18 cellular contexts compared by ENCODE assay signal in the genomic region with DNA sequence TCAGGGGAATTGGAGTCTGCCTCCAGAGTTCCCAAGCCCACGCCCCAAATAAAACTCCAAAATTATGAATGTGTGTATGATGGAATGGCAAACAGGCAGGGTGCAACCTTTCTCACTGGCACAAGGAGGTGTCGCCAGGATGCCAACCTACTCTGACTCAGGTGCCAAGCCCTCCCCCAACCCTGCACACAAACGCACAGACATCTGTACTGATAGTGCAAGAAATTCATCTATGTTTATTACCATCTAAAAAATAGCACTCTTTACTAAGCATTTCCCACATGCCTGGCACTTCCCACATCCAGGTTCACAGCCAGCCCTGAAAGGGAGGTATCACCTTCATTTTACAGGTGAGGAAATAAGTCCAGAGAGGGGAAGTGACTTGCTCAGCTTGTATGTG. TPM values are rescaled to one million over a fixed set of nuclear protein-coding genes. Genes with fewer than 3 reads are reported as not detected.
DNase-seq lines count a peak whose midpoint lies in the region; ATAC-seq and TF ChIP-seq lines count a peak whose summit lies in the region.
"Had no signal": no experiment of that assay in that cellular context is flagged by ENCODE, and none has a peak within 500 bp of the region (broad histone marks: within the 10 kb centered on the region; RNA-seq: fewer than 3 reads in every experiment).

No MANE protein-coding gene starts in this region.

- H3K27ac ChIP-seq in A673 (ENCODE audit: low read depth, low read length, poor library complexity, severe bottlenecking) (peak overlapping the region; percentile 68), iPS-18a (ENCODE audit: low read length) (no peak overlapping the region), osteoblast (ENCODE audit: low read depth, low read length) (no peak overlapping the region)
- H3K27ac ChIP-seq: A549 had no signal

- TF ChIP-seq CTCF in A673 (conservative IDR thresholded peaks at IDR 0.05; ENCODE audit: low read depth, low read length) (no peak), osteoblast (IDR thresholded peaks at IDR 0.05; ENCODE audit: extremely low read depth, low read depth, low read length) (no peak)

- CTCF ChIA-PET in A673 (lab: Charles Lee) = no interaction called here

- H3K4me1 ChIP-seq in A673 (ENCODE audit: insufficient read depth, low read length, poor library complexity, severe bottlenecking) (peaks cover 25% of the 10 kb centered on the region), NT2/D1 (ENCODE audit: insufficient read depth, insufficient read length) (peaks cover 16% of the 10 kb centered on the region), iPS-18a (ENCODE audit: control insufficient read depth, low read depth, low read length) (peaks cover 19% of the 10 kb centered on the region), osteoblast (ENCODE audit: insufficient read depth, low read length) (no peaks in the 10 kb centered on the region)
- H3K4me1 ChIP-seq: A549, HAP-1 had no signal

- POLR2A ChIA-PET in A673 (lab: Charles Lee; ENCODE audit: low non-redundant PET) = no interaction called here

- peak overlapping the region; percentile 82 for H3K4me3 ChIP-seq in A673 (ENCODE audit: low read depth, low read length, poor library complexity, severe bottlenecking)
- H3K4me3 ChIP-seq in NT2/D1 (ENCODE audit: insufficient read length, low read depth) = peak overlapping the region; percentile 69
- H3K4me3 ChIP-seq in iPS-18a (ENCODE audit: low read length) = peak overlapping the region; percentile 68
- H3K4me3 ChIP-seq in osteoblast (ENCODE audit: insufficient read depth, low read length) = no peak overlapping the region
- H3K4me3 ChIP-seq: A549, HAP-1 had no signal

- H3K27me3 ChIP-seq in A673 (replicated peaks; ENCODE audit: insufficient read depth, low read depth, low read length, poor library complexity) (no peaks in the 10 kb centered on the region), NT2/D1 (ENCODE audit: insufficient read depth, insufficient read length) (no peaks in the 10 kb centered on the region), iPS-18a (ENCODE audit: control insufficient read depth, insufficient read depth, low read length) (no peaks in the 10 kb centered on the region), osteoblast (ENCODE audit: insufficient read depth, low read length) (peaks cover 37% of the 10 kb centered on the region)

- peaks cover 41% of the 10 kb centered on the region for H3K36me3 ChIP-seq in A673 (ENCODE audit: insufficient read depth, low read length, poor library complexity, severe bottlenecking)
- peaks cover under 1% of the 10 kb centered on the region for H3K36me3 ChIP-seq in NT2/D1 (ENCODE audit: insufficient read depth, insufficient read length, low read length)
- peaks cover 29% of the 10 kb centered on the region for H3K36me3 ChIP-seq in iPS-18a (ENCODE audit: control insufficient read depth, low read depth, low read length)
- H3K36me3 ChIP-seq in osteoblast (ENCODE audit: insufficient read depth, low read length) = no peaks in the 10 kb centered on the region
- H3K36me3 ChIP-seq: HAP-1 had no signal

- H3K9me3 ChIP-seq in A673 (ENCODE audit: low read depth, low read length, poor library complexity, severe bottlenecking) = no peaks in the 10 kb centered on the region
- no peaks in the 10 kb centered on the region for H3K9me3 ChIP-seq in NT2/D1 (ENCODE audit: insufficient read depth, low read length)
- H3K9me3 ChIP-seq in iPS-18a (ENCODE audit: control insufficient read depth, low read depth, low read length) = no peaks in the 10 kb centered on the region
- H3K9me3 ChIP-seq in osteoblast (ENCODE audit: low read depth, low read length) = no peaks in the 10 kb centered on the region
- H3K9me3 ChIP-seq: A549, HAP-1 had no signal

- BruUV-seq in A673 (replicated peaks; lab: Mats Ljungman, UMichigan) = TSS peak; percentile 40

- DNase-seq in A673 (ENCODE audit: low spot score) = no peak
- no peak for DNase-seq in NT2/D1 (ENCODE audit: low read depth, low spot score)
- peak; percentile 50 for DNase-seq in osteoblast (ENCODE audit: insufficient read length, low spot score, missing footprints)
- no peak for DNase-seq in stimulated activated naive CD8-positive, alpha-beta T cell treated with anti-CD3 and anti-CD28 coated beads, Interleukin-15, Interleukin-2, amounts not matched to agents 100 U/mL and 50 U/mL, for 24 hours
- DNase-seq in NCI-H187 treated with DMSO at 0.1 percent for 48 hours (lab: John Stamatoyannopoulos, UW) = no peak
- DNase-seq: C1 segment of cervical spinal cord, DND-41, NCI-H1105 treated with DMSO at 0.1 percent for 48 hours, NCI-H187, NCI-H446, RPMI8226, SIG-M5 had no signal

- no peak overlapping the region for H2AFZ ChIP-seq in osteoblast (ENCODE audit: low read length)

- H4K20me1 ChIP-seq in osteoblast (ENCODE audit: insufficient read depth, low read length) = no peaks in the 10 kb centered on the region

- no peaks in the 10 kb centered on the region for H3K79me2 ChIP-seq in osteoblast (ENCODE audit: insufficient read depth, low read length)

- peak overlapping the region; percentile 89 for H3K9ac ChIP-seq in NT2/D1 (ENCODE audit: insufficient read length, low read depth)
- H3K9ac ChIP-seq in iPS-18a (ENCODE audit: low read length) = peak overlapping the region; percentile 65

- H3K4me2 ChIP-seq in osteoblast (ENCODE audit: insufficient read depth, low read length) = no peak overlapping the region
- H3K4me2 ChIP-seq: A549 had no signal

- no peak for ATAC-seq in stimulated activated naive CD8-positive, alpha-beta T cell treated with anti-CD3 and anti-CD28 coated beads, Interleukin-15, Interleukin-2, amounts not matched to agents 100 U/mL and 50 U/mL, for 24 hours
- ATAC-seq in GM19455 (IDR thresholded peaks at IDR 0.05; ENCODE audit: unreplicated experiment) = no peak

- intact Hi-C loops in A673 (cut with micrococcal nuclease; ENCODE audit: unreplicated experiment) = no loop called here

RNA-seq across cellular contexts. Expression of gene PLA2G3, which starts 1.2 kb away (rescaled TPM):
- total RNA-seq in A673 (2021) (20.4 and 21.5 TPM in 2 replicates), osteoblast (0.29 and 0.36 TPM in 2 replicates)
- total RNA-seq: HT-29, LHCN-M2 had no signal

RNA-seq across cellular contexts. Expression of gene INPP5J, which starts 16.3 kb away (rescaled TPM):
- total RNA-seq in A673 (2021) = 4.6 and 4.8 TPM in 2 replicates
- under 0.01 and 0.36 TPM in 2 replicates for total RNA-seq in osteoblast

RNA-seq across cellular contexts. Expression of gene RNF185, which starts 20.9 kb away (rescaled TPM):
- total RNA-seq in A673 (2021) (28.2 and 31.8 TPM in 2 replicates), osteoblast (48.0 and 51.8 TPM in 2 replicates)

RNA-seq across cellular contexts. Expression of gene SELENOM, which starts 31.7 kb away (rescaled TPM):
- total RNA-seq in A673 (2021) (3.2 and 5.0 TPM in 2 replicates), osteoblast (140 and 157 TPM in 2 replicates)

RNA-seq across cellular contexts. Expression of gene SMTN, which starts 57.9 kb away (rescaled TPM):
- 40.0 and 43.7 TPM in 2 replicates for total RNA-seq in A673 (2021)
- total RNA-seq in osteoblast = 30.6 and 31.5 TPM in 2 replicates

Comparison
In these comparisons a context has a peak if more than half of its experiments do, and no peak if none do; other contexts are left out.
1. RNA of gene PLA2G3, which starts 1.2 kb away (total RNA-seq): 20.4 to 21.5 TPM in A673; 0.29 to 0.36 TPM in osteoblast; every median in the first group is over 10 times any median in the second.